1 cellular context compared by ENCODE assay signal in the genomic region with DNA sequence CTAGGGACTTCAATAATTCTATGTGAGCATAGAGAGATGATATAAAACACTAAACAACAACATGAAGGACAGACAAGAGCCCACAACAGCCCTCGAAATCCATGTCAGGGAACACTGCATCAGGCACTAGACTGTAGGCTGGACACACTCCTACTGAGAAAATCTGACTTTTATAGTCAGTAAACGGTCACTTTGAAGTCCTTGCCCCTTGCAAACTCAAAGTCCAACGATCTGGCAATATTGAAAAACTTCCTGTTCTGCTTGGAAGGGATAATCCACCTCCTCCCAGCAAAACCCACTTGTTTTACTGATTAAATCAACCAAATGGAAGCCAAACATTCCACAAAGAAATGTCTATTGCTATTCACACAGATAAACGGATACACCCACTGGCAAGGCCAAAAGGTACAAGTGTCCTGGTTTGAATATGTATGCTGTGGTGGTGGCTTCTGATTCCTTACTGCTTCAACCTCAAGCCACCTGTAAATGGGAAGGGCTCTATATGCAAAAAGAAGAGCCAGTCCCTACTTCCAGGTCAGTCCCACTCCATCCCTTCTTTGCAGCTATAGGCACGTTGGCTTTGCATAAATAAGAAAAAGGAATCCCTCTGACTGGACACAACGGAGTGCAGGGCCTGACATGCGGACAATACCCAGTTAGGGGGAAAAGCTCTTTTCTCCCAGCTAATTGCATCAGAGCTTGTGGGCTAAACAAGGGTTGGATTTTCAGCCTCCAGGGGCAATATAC.
TF ChIP-seq lines count a peak whose summit lies in the region.

No MANE protein-coding gene starts in this region.

TF ChIP-seq in HepG2, 621 proteins besides CTCF, POLR2A, EP300 and RAD21 (continued from another document):
- TF ChIP-seq, protein P1, sequence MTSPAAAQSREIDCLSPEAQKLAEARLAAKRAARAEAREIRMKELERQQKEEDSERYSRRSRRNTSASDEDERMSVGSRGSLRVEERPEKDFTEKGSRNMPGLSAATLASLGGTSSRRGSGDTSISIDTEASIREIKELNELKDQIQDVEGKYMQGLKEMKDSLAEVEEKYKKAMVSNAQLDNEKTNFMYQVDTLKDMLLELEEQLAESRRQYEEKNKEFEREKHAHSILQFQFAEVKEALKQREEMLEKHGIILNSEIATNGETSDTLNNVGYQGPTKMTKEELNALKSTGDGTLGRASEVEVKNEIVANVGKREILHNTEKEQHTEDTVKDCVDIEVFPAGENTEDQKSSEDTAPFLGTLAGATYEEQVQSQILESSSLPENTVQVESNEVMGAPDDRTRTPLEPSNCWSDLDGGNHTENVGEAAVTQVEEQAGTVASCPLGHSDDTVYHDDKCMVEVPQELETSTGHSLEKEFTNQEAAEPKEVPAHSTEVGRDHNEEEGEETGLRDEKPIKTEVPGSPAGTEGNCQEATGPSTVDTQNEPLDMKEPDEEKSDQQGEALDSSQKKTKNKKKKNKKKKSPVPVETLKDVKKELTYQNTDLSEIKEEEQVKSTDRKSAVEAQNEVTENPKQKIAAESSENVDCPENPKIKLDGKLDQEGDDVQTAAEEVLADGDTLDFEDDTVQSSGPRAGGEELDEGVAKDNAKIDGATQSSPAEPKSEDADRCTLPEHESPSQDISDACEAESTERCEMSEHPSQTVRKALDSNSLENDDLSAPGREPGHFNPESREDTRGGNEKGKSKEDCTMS (CRISPR knock-in tag; conservative IDR thresholded peaks at IDR 0.05) = no peak
- TF ChIP-seq ADNP (CRISPR knock-in tag; IDR thresholded peaks at IDR 0.05) = no peak
- TF ChIP-seq PBX3 (CRISPR knock-in tag; IDR thresholded peaks at IDR 0.05; ENCODE audit: borderline replicate concordance) = no peak
- TF ChIP-seq GZF1 (CRISPR knock-in tag; IDR thresholded peaks at IDR 0.05) = no peak
- TF ChIP-seq NFKB2 (CRISPR knock-in tag; IDR thresholded peaks at IDR 0.05; ENCODE audit: borderline replicate concordance) = no peak
- TF ChIP-seq PHF21A (CRISPR knock-in tag; IDR thresholded peaks at IDR 0.05) = peak; percentile 88
- TF ChIP-seq, protein P2, sequence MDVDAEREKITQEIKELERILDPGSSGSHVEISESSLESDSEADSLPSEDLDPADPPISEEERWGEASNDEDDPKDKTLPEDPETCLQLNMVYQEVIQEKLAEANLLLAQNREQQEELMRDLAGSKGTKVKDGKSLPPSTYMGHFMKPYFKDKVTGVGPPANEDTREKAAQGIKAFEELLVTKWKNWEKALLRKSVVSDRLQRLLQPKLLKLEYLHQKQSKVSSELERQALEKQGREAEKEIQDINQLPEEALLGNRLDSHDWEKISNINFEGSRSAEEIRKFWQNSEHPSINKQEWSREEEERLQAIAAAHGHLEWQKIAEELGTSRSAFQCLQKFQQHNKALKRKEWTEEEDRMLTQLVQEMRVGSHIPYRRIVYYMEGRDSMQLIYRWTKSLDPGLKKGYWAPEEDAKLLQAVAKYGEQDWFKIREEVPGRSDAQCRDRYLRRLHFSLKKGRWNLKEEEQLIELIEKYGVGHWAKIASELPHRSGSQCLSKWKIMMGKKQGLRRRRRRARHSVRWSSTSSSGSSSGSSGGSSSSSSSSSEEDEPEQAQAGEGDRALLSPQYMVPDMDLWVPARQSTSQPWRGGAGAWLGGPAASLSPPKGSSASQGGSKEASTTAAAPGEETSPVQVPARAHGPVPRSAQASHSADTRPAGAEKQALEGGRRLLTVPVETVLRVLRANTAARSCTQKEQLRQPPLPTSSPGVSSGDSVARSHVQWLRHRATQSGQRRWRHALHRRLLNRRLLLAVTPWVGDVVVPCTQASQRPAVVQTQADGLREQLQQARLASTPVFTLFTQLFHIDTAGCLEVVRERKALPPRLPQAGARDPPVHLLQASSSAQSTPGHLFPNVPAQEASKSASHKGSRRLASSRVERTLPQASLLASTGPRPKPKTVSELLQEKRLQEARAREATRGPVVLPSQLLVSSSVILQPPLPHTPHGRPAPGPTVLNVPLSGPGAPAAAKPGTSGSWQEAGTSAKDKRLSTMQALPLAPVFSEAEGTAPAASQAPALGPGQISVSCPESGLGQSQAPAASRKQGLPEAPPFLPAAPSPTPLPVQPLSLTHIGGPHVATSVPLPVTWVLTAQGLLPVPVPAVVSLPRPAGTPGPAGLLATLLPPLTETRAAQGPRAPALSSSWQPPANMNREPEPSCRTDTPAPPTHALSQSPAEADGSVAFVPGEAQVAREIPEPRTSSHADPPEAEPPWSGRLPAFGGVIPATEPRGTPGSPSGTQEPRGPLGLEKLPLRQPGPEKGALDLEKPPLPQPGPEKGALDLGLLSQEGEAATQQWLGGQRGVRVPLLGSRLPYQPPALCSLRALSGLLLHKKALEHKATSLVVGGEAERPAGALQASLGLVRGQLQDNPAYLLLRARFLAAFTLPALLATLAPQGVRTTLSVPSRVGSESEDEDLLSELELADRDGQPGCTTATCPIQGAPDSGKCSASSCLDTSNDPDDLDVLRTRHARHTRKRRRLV (CRISPR knock-in tag; IDR thresholded peaks at IDR 0.05) = no peak
- TF ChIP-seq ZNF737 (CRISPR knock-in tag; IDR thresholded peaks at IDR 0.05; ENCODE audit: borderline replicate concordance) = no peak
- no peak for TF ChIP-seq ZNF780A (CRISPR knock-in tag; IDR thresholded peaks at IDR 0.05)
- TF ChIP-seq ZNF530 (CRISPR knock-in tag; IDR thresholded peaks at IDR 0.05; ENCODE audit: low read depth) = no peak
- peak; percentile 70 for TF ChIP-seq ONECUT2 (CRISPR knock-in tag; IDR thresholded peaks at IDR 0.05)
- TF ChIP-seq AGO1 (IDR thresholded peaks at IDR 0.05; ENCODE audit: low read depth, low read length, poor library complexity, severe bottlenecking) = no peak
- no peak for TF ChIP-seq BHLHE40 (IDR thresholded peaks at IDR 0.05; ENCODE audit: low read length)
- TF ChIP-seq ZNF670 (CRISPR knock-in tag; IDR thresholded peaks at IDR 0.05; ENCODE audit: borderline replicate concordance) = no peak
- TF ChIP-seq, protein P3, sequence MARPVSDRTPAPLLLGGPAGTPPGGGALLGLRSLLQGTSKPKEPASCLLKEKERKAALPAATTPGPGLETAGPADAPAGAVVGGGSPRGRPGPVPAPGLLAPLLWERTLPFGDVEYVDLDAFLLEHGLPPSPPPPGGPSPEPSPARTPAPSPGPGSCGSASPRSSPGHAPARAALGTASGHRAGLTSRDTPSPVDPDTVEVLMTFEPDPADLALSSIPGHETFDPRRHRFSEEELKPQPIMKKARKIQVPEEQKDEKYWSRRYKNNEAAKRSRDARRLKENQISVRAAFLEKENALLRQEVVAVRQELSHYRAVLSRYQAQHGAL (CRISPR knock-in tag; IDR thresholded peaks at IDR 0.05; ENCODE audit: not compliant biosample characterization) = no peak
- no peak for TF ChIP-seq TRIM24 (CRISPR knock-in tag; IDR thresholded peaks at IDR 0.05)
- TF ChIP-seq TOE1 (CRISPR knock-in tag; IDR thresholded peaks at IDR 0.05) = no peak
- TF ChIP-seq ZSCAN9 (CRISPR knock-in tag; IDR thresholded peaks at IDR 0.05; ENCODE audit: borderline replicate concordance) = peak; percentile 53; the same call in 1 of the 2 replicates
- TF ChIP-seq PAWR (CRISPR knock-in tag; IDR thresholded peaks at IDR 0.05; ENCODE audit: borderline replicate concordance) = no peak
- TF ChIP-seq SMAD3 (CRISPR knock-in tag; IDR thresholded peaks at IDR 0.05) = no peak; the same call in none of the 2 replicates
- TF ChIP-seq, protein P4, sequence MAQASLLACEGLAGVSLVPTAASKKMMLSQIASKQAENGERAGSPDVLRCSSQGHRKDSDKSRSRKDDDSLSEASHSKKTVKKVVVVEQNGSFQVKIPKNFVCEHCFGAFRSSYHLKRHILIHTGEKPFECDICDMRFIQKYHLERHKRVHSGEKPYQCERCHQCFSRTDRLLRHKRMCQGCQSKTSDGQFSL (CRISPR knock-in tag; IDR thresholded peaks at IDR 0.05) = no peak
- peak; percentile 55; the same call in 1 of the 2 replicates for TF ChIP-seq ZNF547 (CRISPR knock-in tag; IDR thresholded peaks at IDR 0.05)
- peak; percentile 92 for TF ChIP-seq ZNF609 (CRISPR knock-in tag; IDR thresholded peaks at IDR 0.05; ENCODE audit: borderline replicate concordance)
- TF ChIP-seq ZNF382 (CRISPR knock-in tag; IDR thresholded peaks at IDR 0.05; ENCODE audit: borderline replicate concordance) = no peak
